In the genomic region with DNA sequence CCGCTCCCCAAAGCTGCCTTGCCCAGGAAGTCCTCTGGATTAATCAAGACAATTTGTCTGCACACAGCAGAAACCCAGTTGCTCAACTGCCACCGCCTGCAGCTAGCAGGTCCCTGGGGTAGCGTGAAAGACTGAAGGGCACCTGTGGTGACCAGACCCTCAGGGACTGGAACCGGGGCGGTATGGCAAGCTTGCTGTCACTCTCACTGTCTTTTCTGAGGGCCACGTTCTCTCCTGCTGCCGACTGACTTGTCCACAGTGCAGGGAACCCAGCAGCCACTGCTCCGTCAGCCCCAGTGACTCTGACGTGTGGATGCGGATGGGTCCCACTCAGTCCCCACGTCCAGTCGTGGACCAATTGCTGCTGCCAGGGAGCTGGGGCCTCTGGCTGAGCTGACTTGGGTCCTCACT, we compare ENCODE assay signal across 1 cellular context.
TF ChIP-seq lines count a peak whose summit lies in the region.

No MANE protein-coding gene starts in this region.

TF ChIP-seq in SK-N-SH treated with all-trans-retinoic acid at 6 μM for 48 hours, 23 proteins besides CTCF, POLR2A, EP300 and RAD21 (continued from another document):
- TF ChIP-seq TCF4 (CRISPR knock-in tag; IDR thresholded peaks at IDR 0.05; ENCODE audit: borderline replicate concordance) (no peak), BACH2 (CRISPR knock-in tag; IDR thresholded peaks at IDR 0.05; ENCODE audit: borderline replicate concordance) (no peak), ZNF8 (CRISPR knock-in tag; IDR thresholded peaks at IDR 0.05) (no peak)
- TF ChIP-seq, protein P1, sequence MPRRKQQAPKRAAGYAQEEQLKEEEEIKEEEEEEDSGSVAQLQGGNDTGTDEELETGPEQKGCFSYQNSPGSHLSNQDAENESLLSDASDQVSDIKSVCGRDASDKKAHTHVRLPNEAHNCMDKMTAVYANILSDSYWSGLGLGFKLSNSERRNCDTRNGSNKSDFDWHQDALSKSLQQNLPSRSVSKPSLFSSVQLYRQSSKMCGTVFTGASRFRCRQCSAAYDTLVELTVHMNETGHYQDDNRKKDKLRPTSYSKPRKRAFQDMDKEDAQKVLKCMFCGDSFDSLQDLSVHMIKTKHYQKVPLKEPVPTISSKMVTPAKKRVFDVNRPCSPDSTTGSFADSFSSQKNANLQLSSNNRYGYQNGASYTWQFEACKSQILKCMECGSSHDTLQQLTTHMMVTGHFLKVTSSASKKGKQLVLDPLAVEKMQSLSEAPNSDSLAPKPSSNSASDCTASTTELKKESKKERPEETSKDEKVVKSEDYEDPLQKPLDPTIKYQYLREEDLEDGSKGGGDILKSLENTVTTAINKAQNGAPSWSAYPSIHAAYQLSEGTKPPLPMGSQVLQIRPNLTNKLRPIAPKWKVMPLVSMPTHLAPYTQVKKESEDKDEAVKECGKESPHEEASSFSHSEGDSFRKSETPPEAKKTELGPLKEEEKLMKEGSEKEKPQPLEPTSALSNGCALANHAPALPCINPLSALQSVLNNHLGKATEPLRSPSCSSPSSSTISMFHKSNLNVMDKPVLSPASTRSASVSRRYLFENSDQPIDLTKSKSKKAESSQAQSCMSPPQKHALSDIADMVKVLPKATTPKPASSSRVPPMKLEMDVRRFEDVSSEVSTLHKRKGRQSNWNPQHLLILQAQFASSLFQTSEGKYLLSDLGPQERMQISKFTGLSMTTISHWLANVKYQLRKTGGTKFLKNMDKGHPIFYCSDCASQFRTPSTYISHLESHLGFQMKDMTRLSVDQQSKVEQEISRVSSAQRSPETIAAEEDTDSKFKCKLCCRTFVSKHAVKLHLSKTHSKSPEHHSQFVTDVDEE (CRISPR knock-in tag; IDR thresholded peaks at IDR 0.05) = no peak
